1 cellular context compared by ENCODE assay signal in genomic region chr3:50172615-50173220, GRCh38.
TF ChIP-seq lines count a peak whose summit lies in the region.

No MANE protein-coding gene starts in this region.

TF ChIP-seq in HepG2, 621 proteins besides CTCF, POLR2A, EP300 and RAD21:
- TF ChIP-seq TCF7L2 (IDR thresholded peaks at IDR 0.05; ENCODE audit: low read depth, low read length) (no peak), HNRNPL (IDR thresholded peaks at IDR 0.05; ENCODE audit: low read depth, low read length) (peak; percentile 58; the same call in 1 of the 2 replicates), ZNF616 (CRISPR knock-in tag; IDR thresholded peaks at IDR 0.05; ENCODE audit: low read depth) (no peak), MED8 (CRISPR knock-in tag; IDR thresholded peaks at IDR 0.05; ENCODE audit: insufficient replicate concordance) (no peak), ZSCAN21 (CRISPR knock-in tag; IDR thresholded peaks at IDR 0.05; ENCODE audit: borderline replicate concordance) (no peak), ZNF777 (CRISPR knock-in tag; IDR thresholded peaks at IDR 0.05) (no peak), SRY (CRISPR knock-in tag; IDR thresholded peaks at IDR 0.05) (no peak), ZNF652 (CRISPR knock-in tag; IDR thresholded peaks at IDR 0.05; ENCODE audit: borderline replicate concordance, low read depth) (peak; percentile 48; the same call in 1 of the 2 replicates), ZNF678 (CRISPR knock-in tag; IDR thresholded peaks at IDR 0.05) (no peak), ZSCAN30 (CRISPR knock-in tag; IDR thresholded peaks at IDR 0.05) (no peak), PHF20 (CRISPR knock-in tag; IDR thresholded peaks at IDR 0.05) (no peak), ZNF224 (CRISPR knock-in tag; IDR thresholded peaks at IDR 0.05) (no peak), MYNN (CRISPR knock-in tag; IDR thresholded peaks at IDR 0.05; ENCODE audit: low read depth) (no peak), RXRA (CRISPR knock-in tag; IDR thresholded peaks at IDR 0.05) (0 out of 2 replicates have a peak, but pooled peaks have one; percentile 12), ZNF17 (CRISPR knock-in tag; IDR thresholded peaks at IDR 0.05) (no peak), TAF1 (CRISPR knock-in tag; IDR thresholded peaks at IDR 0.05) (no peak), ZMAT3 (CRISPR knock-in tag; conservative IDR thresholded peaks at IDR 0.05) (no peak), CEBPB (IDR thresholded peaks at IDR 0.05; ENCODE audit: borderline replicate concordance, low read depth, low read length) (no peak)
- TF ChIP-seq, protein P1, sequence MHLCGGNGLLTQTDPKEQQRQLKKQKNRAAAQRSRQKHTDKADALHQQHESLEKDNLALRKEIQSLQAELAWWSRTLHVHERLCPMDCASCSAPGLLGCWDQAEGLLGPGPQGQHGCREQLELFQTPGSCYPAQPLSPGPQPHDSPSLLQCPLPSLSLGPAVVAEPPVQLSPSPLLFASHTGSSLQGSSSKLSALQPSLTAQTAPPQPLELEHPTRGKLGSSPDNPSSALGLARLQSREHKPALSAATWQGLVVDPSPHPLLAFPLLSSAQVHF (CRISPR knock-in tag; IDR thresholded peaks at IDR 0.05), result no peak
